ENCODE assay signal across 34 cellular contexts in the genomic region with DNA sequence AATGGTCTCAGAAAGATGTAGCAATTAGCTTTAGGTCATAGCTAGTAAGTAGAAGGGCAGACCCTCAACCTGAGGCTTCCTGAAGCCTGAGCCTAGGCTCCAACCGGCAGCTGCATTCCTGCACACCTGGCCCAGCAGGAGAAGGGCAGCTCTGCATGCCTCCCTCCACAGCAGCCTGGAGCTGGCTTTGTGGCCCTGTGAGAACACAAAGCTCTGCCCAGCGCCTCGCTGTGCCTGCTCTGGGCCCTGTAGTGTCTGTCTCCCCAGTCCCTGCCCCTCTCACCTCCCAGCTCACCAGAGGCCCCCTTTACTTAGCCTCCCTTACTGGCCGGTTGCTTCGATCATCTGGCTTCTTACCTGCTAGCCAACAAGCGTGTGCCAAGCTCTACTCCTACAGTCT.
"Had no signal": no experiment of that assay in that cellular context is flagged by ENCODE, and none has a peak within 500 bp of the region (broad histone marks: within the 10 kb centered on the region; RNA-seq: fewer than 3 reads in every experiment).

No MANE protein-coding gene starts in this region.

- H3K27me3 Mint-ChIP-seq: activated CD4-positive, alpha-beta memory T cell treated with anti-CD3 and anti-CD28 coated beads, Interleukin-2, amount 10 ng/mL, durations not matched to agents 7 days and 5 days; activated CD4-positive, alpha-beta T cell treated with anti-CD3 and anti-CD28 coated beads, Interleukin-2, amount 10 ng/mL, durations not matched to agents 7 days and 5 days; activated naive CD8-positive, alpha-beta T cell treated with anti-CD3 and anti-CD28 coated beads for 36 hours; activated naive CD8-positive, alpha-beta T cell treated with anti-CD3 and anti-CD28 coated beads, Interleukin-2, amount 50 U/mL, for 24 hours; activated T-cell treated with anti-CD3 and anti-CD28 coated beads, Interleukin-2, amount 50 U/mL, for 24 hours; brain; dendritic cell treated with granulocyte-macrophage colony-stimulating factor and Interleukin-4, amounts not matched to agents 40 ng/mL and 50 ng/mL, for 4 days; effector memory CD8-positive, alpha-beta T cell had no signal

- H3K9me3 Mint-ChIP-seq: activated CD4-positive, alpha-beta memory T cell treated with anti-CD3 and anti-CD28 coated beads, Interleukin-2, amount 10 ng/mL, durations not matched to agents 7 days and 5 days; activated CD4-positive, alpha-beta T cell treated with anti-CD3 and anti-CD28 coated beads, Interleukin-2, amount 10 ng/mL, durations not matched to agents 7 days and 5 days; activated naive CD8-positive, alpha-beta T cell treated with anti-CD3 and anti-CD28 coated beads for 36 hours; activated naive CD8-positive, alpha-beta T cell treated with anti-CD3 and anti-CD28 coated beads, Interleukin-2, amount 50 U/mL, for 24 hours; activated T-cell treated with anti-CD3 and anti-CD28 coated beads, Interleukin-2, amount 50 U/mL, for 24 hours; activated T-cell treated with anti-CD3 and anti-CD28 coated beads, Interleukin-2, amount 50 U/mL, for 72 hours; brain; dendritic cell treated with granulocyte-macrophage colony-stimulating factor and Interleukin-4, amounts not matched to agents 40 ng/mL and 50 ng/mL, for 4 days; effector memory CD8-positive, alpha-beta T cell had no signal

- ATAC-seq: activated naive CD8-positive, alpha-beta T cell treated with anti-CD3 and anti-CD28 coated beads, Interleukin-2, amount 50 U/mL, for 24 hours; activated T-cell treated with anti-CD3 and anti-CD28 coated beads, Interleukin-2, amount 50 U/mL, for 72 hours; effector memory CD8-positive, alpha-beta T cell; foreskin keratinocyte; gastrocnemius medialis; heart left ventricle had no signal

- H3K27me3 ChIP-seq: adrenal gland, breast epithelium, cardiac muscle cell, dorsolateral prefrontal cortex, esophagus muscularis mucosa, foreskin keratinocyte, gastrocnemius medialis, heart left ventricle had no signal

- H3K9me3 ChIP-seq: adrenal gland, breast epithelium, esophagus muscularis mucosa, gastrocnemius medialis, heart left ventricle had no signal

- H3K4me3 Mint-ChIP-seq: activated CD4-positive, alpha-beta memory T cell treated with anti-CD3 and anti-CD28 coated beads, Interleukin-2, amount 10 ng/mL, durations not matched to agents 7 days and 5 days; activated CD4-positive, alpha-beta T cell treated with anti-CD3 and anti-CD28 coated beads, Interleukin-2, amount 10 ng/mL, durations not matched to agents 7 days and 5 days; activated naive CD8-positive, alpha-beta T cell treated with anti-CD3 and anti-CD28 coated beads for 36 hours; activated naive CD8-positive, alpha-beta T cell treated with anti-CD3 and anti-CD28 coated beads, Interleukin-2, amount 50 U/mL, for 24 hours; activated T-cell treated with anti-CD3 and anti-CD28 coated beads, Interleukin-2, amount 50 U/mL, for 24 hours; activated T-cell treated with anti-CD3 and anti-CD28 coated beads, Interleukin-2, amount 50 U/mL, for 72 hours; brain; dendritic cell treated with granulocyte-macrophage colony-stimulating factor and Interleukin-4, amounts not matched to agents 40 ng/mL and 50 ng/mL, for 4 days; effector memory CD8-positive, alpha-beta T cell had no signal

- H3K27ac Mint-ChIP-seq: activated CD4-positive, alpha-beta memory T cell treated with anti-CD3 and anti-CD28 coated beads, Interleukin-2, amount 10 ng/mL, durations not matched to agents 7 days and 5 days; activated naive CD8-positive, alpha-beta T cell treated with anti-CD3 and anti-CD28 coated beads for 36 hours; activated naive CD8-positive, alpha-beta T cell treated with anti-CD3 and anti-CD28 coated beads, Interleukin-2, amount 50 U/mL, for 24 hours; activated T-cell treated with anti-CD3 and anti-CD28 coated beads, Interleukin-2, amount 50 U/mL, for 72 hours; brain; dendritic cell treated with granulocyte-macrophage colony-stimulating factor and Interleukin-4, amounts not matched to agents 40 ng/mL and 50 ng/mL, for 4 days had no signal

- DNase-seq: activated CD4-positive, alpha-beta memory T cell treated with anti-CD3 and anti-CD28 coated beads, Interleukin-2, amount 10 ng/mL, durations not matched to agents 7 days and 5 days; activated CD4-positive, alpha-beta T cell treated with anti-CD3 and anti-CD28 coated beads for 1 hour; activated CD4-positive, alpha-beta T cell treated with anti-CD3 and anti-CD28 coated beads for 4 hours; activated CD4-positive, alpha-beta T cell treated with anti-CD3 and anti-CD28 coated beads, Interleukin-2, amount 10 ng/mL, durations not matched to agents 7 days and 5 days; activated CD4-positive, alpha-beta T cell treated with anti-CD3 and anti-CD28 coated beads, Interleukin-2, amount 50 U/mL, for 4 hours; activated CD4-positive, CD25-positive, alpha-beta regulatory T cell; activated CD8-positive, alpha-beta memory T cell treated with anti-CD3 and anti-CD28 coated beads, Interleukin-2, amount 50 U/mL, for 48 hours; activated gamma-delta T cell; activated naive CD4-positive, alpha-beta T cell; activated naive CD4-positive, alpha-beta T cell treated with anti-CD3 and anti-CD28 coated beads, Interleukin-2, amount 50 U/mL, for 16 hours; activated naive CD8-positive, alpha-beta T cell treated with anti-CD3 and anti-CD28 coated beads for 36 hours; activated naive CD8-positive, alpha-beta T cell treated with anti-CD3 and anti-CD28 coated beads, Interleukin-2, amount 50 U/mL, for 24 hours; activated T-cell treated with anti-CD3 and anti-CD28 coated beads for 4 hours; activated T-cell treated with anti-CD3 and anti-CD28 coated beads, Interleukin-2, amount 50 U/mL, for 24 hours; activated T-cell treated with anti-CD3 and anti-CD28 coated beads, Interleukin-2, amount 50 U/mL, for 72 hours; adrenal gland; amygdala; central memory CD4-positive, alpha-beta T cell; cerebellar nuclear complex; dorsolateral prefrontal cortex; effector CD4-positive, alpha-beta T cell; effector memory CD8-positive, alpha-beta T cell; erythroblast; foreskin keratinocyte; gastrocnemius medialis; glutamatergic neuron; T-helper 2 cell had no signal

- H3K4me1 ChIP-seq: foreskin keratinocyte had no signal

- H3K27ac ChIP-seq: adrenal gland, breast epithelium, cardiac muscle cell, coronary artery, dorsolateral prefrontal cortex, esophagus muscularis mucosa, foreskin keratinocyte, gastrocnemius medialis, heart left ventricle had no signal

- H3K4me3 ChIP-seq: adrenal gland, breast epithelium, cardiac muscle cell, coronary artery, dorsolateral prefrontal cortex, esophagus muscularis mucosa, gastrocnemius medialis, heart left ventricle had no signal
